In the genomic region with DNA sequence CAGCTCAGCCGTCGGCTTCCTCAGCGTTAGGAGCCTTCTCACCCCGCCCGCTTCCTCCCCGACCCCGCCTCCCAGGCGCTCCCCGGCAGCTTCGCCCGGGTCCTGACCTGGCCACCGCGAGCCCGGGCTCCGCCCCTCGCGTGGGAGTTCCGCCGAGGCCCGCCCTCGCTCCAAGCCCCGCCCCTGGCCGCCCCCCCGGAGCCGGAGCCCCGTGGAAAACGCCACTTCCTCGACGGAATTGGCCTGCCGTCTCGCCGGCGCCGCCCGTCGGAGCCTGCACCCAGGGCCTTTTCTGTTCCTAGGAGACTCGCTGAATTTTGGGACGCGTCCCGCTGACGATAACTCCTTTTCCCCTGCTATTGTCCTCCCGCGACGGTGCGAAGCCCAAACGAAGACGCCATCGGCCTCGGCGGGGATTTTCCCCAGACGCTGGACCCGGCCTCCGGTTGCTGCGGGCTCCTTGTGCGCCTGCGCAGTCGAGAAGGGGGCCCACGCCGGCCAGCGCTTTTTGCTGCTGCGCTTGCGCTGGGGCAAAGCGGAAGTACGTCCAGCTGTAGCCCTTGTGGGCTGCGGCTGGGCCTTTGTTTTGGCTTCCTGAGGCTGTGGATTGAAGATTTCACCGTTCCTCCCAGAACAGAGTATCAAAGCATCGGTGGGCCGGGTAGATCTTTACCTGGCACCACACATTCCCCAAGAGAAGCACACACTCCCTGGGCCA, we compare ENCODE assay signal across 8 cellular contexts. TPM values are rescaled to one million over a fixed set of nuclear protein-coding genes. Genes with fewer than 3 reads are reported as not detected.
DNase-seq lines count a peak whose midpoint lies in the region; ATAC-seq, FAIRE-seq and TF ChIP-seq lines count a peak whose summit lies in the region.

No MANE protein-coding gene starts in this region.

- H3K27me3 Mint-ChIP-seq in astrocyte (ENCODE audit: low read depth, unreplicated experiment) = no peaks in the 10 kb centered on the region

- H3K9ac ChIP-seq in astrocyte (ENCODE audit: low read length) = peak overlapping the region; percentile 72

- H3K4me3 Mint-ChIP-seq in astrocyte (ENCODE audit: unreplicated experiment) = peak overlapping the region; percentile 80

- H3K9me3 ChIP-seq in astrocyte (ENCODE audit: insufficient read depth, low read depth, low read length) = no peaks in the 10 kb centered on the region

- peaks cover 28% of the 10 kb centered on the region for H3K36me3 Mint-ChIP-seq in astrocyte (ENCODE audit: low read depth, unreplicated experiment)

- H3K27ac Mint-ChIP-seq in astrocyte (ENCODE audit: unreplicated experiment) = peak overlapping the region; percentile 98

- H3K36me3 ChIP-seq in astrocyte (ENCODE audit: insufficient read depth, low read length) = peaks cover 18% of the 10 kb centered on the region

- peak overlapping the region; percentile 91 for H3K27ac ChIP-seq in astrocyte (ENCODE audit: low read depth, low read length)

- TF ChIP-seq CTCF in astrocyte (IDR thresholded peaks at IDR 0.05; ENCODE audit: insufficient read depth, low read depth, low read length) = no peak

- no peak for FAIRE-seq in astrocyte (lab: Jason Lieb, UNC)

- H3K4me1 Mint-ChIP-seq in astrocyte (ENCODE audit: low read depth, unreplicated experiment) = peaks cover 20% of the 10 kb centered on the region

- H3K4me2 ChIP-seq in astrocyte (ENCODE audit: low read length) = peak overlapping the region; percentile 83

- H3K79me2 ChIP-seq in astrocyte (ENCODE audit: insufficient read depth, low read length) = peaks cover 6% of the 10 kb centered on the region

- ATAC-seq in GM18505 (IDR thresholded peaks at IDR 0.05; ENCODE audit: unreplicated experiment) (peak; percentile 74), HG02943 (IDR thresholded peaks at IDR 0.05; ENCODE audit: low read depth, unreplicated experiment) (peak; percentile 66)

- peaks cover 2% of the 10 kb centered on the region for H3K9me3 Mint-ChIP-seq in astrocyte (ENCODE audit: unreplicated experiment)

- peak overlapping the region; percentile 74 for H2AFZ ChIP-seq in astrocyte (ENCODE audit: low read depth, low read length)

- peaks cover 13% of the 10 kb centered on the region for H4K20me1 ChIP-seq in astrocyte (ENCODE audit: insufficient read depth, low read length)

- peaks cover 17% of the 10 kb centered on the region for H3K4me1 ChIP-seq in astrocyte (ENCODE audit: insufficient read depth, low read length)

- peak; percentile 84 for TF ChIP-seq POLR2A in GM18505 (IDR thresholded peaks at IDR 0.05; ENCODE audit: borderline replicate concordance, extremely low read depth, insufficient read depth, insufficient read length)

- H3K4me3 ChIP-seq in astrocyte (ENCODE audit: insufficient read depth, low read depth, low read length) = peak overlapping the region; percentile 65

- H3K27me3 ChIP-seq in astrocyte (ENCODE audit: insufficient read depth, low read length) = no peaks in the 10 kb centered on the region

- DNase-seq in NCI-H2029 (lab: John Stamatoyannopoulos, UW) (peak; percentile 91), T-helper 22 cell (ENCODE audit: low read depth) (peak; percentile 91), astrocyte (ENCODE audit: low read depth) (peak; percentile 84), hepatic stellate cell (ENCODE audit: low spot score) (peak; percentile 100), retina (peak; percentile 95), A172 (ENCODE audit: low spot score) (no peak)

RNA-seq across cellular contexts. Expression of a gene that starts 10.0 kb away (rescaled TPM):
- 62.2 and 68.9 TPM in 2 replicates for total RNA-seq in astrocyte
- total RNA-seq in A172 (2014; rRNA removed; shearing (Covaris generic)) = 24.9 and 29.7 TPM in 2 replicates

RNA-seq across cellular contexts. Expression of a gene that starts 14.8 kb away (rescaled TPM):
- 19.0 and 26.7 TPM in 2 replicates for total RNA-seq in astrocyte
- 10.4 and 19.5 TPM in 2 replicates for total RNA-seq in A172 (2014; rRNA removed; shearing (Covaris generic))

RNA-seq across cellular contexts. Expression of a gene that starts 37.1 kb away (rescaled TPM):
- 45.6 and 51.2 TPM in 2 replicates for total RNA-seq in astrocyte
- 19.6 and 20.1 TPM in 2 replicates for total RNA-seq in A172 (2014; rRNA removed; shearing (Covaris generic))

RNA-seq across cellular contexts. Expression of a gene that starts 38.6 kb away (rescaled TPM):
- total RNA-seq in astrocyte = 55.4 and 61.3 TPM in 2 replicates
- total RNA-seq in A172 (2014; rRNA removed; shearing (Covaris generic)) = 38.2 and 39.2 TPM in 2 replicates

RNA-seq across cellular contexts. Expression of a gene that starts 57.1 kb away (rescaled TPM):
- total RNA-seq in astrocyte = 0.84 TPM in 1 of 2 replicates, not detected in the other
- total RNA-seq in A172 (2014; rRNA removed; shearing (Covaris generic)) = 0.86 TPM in 1 of 2 replicates, not detected in the other
